19 cellular contexts compared by ENCODE assay signal in the genomic region with DNA sequence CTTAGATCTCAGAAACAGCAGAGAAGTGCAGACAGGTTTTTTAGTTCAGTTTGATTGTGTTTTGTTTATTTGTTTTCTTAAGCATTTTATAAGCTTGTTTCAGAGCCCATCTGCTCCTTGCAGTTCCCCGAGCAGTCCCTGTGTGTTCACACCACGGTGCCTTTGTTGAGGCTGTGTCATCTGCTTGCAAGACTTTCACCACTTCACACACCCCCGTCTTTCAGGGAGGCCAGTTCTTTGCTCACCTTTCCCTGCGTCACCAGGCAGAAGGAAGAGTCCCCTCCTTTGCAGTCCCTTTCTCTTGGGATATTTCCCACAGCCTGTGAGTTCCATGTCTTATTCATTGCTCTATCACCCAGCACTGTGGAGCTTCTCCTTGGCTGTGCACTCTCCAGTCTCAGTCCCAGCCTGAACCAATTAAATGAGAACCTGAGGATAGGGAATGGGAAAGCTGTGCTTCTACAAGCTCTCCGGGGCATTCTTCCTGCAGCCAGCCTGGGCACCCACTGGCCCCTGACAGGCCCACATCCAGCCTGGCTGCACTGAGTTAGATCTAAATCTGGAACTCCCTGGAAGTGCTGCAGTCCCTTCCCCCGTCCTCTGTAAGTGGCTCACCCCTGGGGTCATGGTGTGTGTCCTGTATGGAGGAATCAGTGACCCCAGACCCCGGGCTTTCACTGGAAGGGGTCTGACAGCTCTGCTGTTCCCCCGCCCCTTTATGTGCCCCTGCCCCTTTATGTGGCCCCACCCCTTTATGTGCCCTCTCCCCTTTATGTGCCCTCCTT. TPM values are rescaled to one million over a fixed set of nuclear protein-coding genes. Genes with fewer than 3 reads are reported as not detected.
DNase-seq lines count a peak whose midpoint lies in the region; ATAC-seq, FAIRE-seq and TF ChIP-seq lines count a peak whose summit lies in the region.
"Had no signal": no experiment of that assay in that cellular context is flagged by ENCODE, and none has a peak within 500 bp of the region (broad histone marks: within the 10 kb centered on the region; RNA-seq: fewer than 3 reads in every experiment).

No MANE protein-coding gene starts in this region.

- H3K4me3 Mint-ChIP-seq in CD4-positive, alpha-beta T cell = peak overlapping the region; percentile 0
- H3K4me3 Mint-ChIP-seq in central memory CD8-positive, alpha-beta T cell = peak overlapping the region; percentile 90
- H3K4me3 Mint-ChIP-seq in osteocyte (ENCODE audit: unreplicated experiment) = no peak overlapping the region

- H3K27ac ChIP-seq in CD4-positive, alpha-beta T cell (ENCODE audit: low read depth, low read length) = no peak overlapping the region
- H3K27ac ChIP-seq in KOPT-K1 (ENCODE audit: low read depth, low read length, poor library complexity, severe bottlenecking) (peak overlapping the region; percentile 37), small intestine (ENCODE audit: low read depth in 1 of 2, low read length in 1 of 2) (no peak overlapping the region), PC-9 (no peak overlapping the region)
- H3K27ac ChIP-seq: RWPE1, thoracic aorta had no signal

- H4K20me1 ChIP-seq in PC-9 (ENCODE audit: insufficient read depth) = no peaks in the 10 kb centered on the region

- peaks cover 8% of the 10 kb centered on the region for H3K36me3 Mint-ChIP-seq in CD4-positive, alpha-beta T cell (ENCODE audit: low read depth)
- peaks cover 21% of the 10 kb centered on the region for H3K36me3 Mint-ChIP-seq in central memory CD8-positive, alpha-beta T cell (ENCODE audit: insufficient read depth)
- peaks cover 8% of the 10 kb centered on the region for H3K36me3 Mint-ChIP-seq in osteocyte (ENCODE audit: unreplicated experiment)

- CTCF ChIA-PET in CD4-positive, alpha-beta T cell (lab: Charles Lee) = no interaction called here
- CTCF ChIA-PET in PC-9 (lab: Charles Lee) = no interaction called here

- no peak for FAIRE-seq in small intestine (lab: Jason Lieb, UNC)
- FAIRE-seq: keratinocyte had no signal

- no peaks in the 10 kb centered on the region for H3K9me3 Mint-ChIP-seq in CD4-positive, alpha-beta T cell
- H3K9me3 Mint-ChIP-seq in central memory CD8-positive, alpha-beta T cell = no peaks in the 10 kb centered on the region
- no peaks in the 10 kb centered on the region for H3K9me3 Mint-ChIP-seq in osteocyte (ENCODE audit: unreplicated experiment)

- no peaks in the 10 kb centered on the region for H3K9me2 ChIP-seq in PC-9 (ENCODE audit: insufficient read depth)

- DNase-seq in CD4-positive, alpha-beta T cell = no peak
- DNase-seq in central memory CD8-positive, alpha-beta T cell (ENCODE audit: low spot score in 2 of 2) = no peak
- DNase-seq in osteocyte (ENCODE audit: extremely low spot score, unreplicated experiment) (no peak), small intestine (no peak), PC-9 (no peak)
- DNase-seq: activated CD4-positive, alpha-beta T cell treated with anti-CD3 and anti-CD28 coated beads for 48 hours; aorta; COR-L47; hypothalamus; mammary epithelial cell; NCI-H1092 treated with DMSO at 0.1 percent for 48 hours; NCI-H2081 treated with DMSO at 0.1 percent for 48 hours; NCI-H510A; spleen had no signal

- H3K4me1 ChIP-seq in small intestine (ENCODE audit: control insufficient read depth in 2 of 2, insufficient read depth in 1 of 2, low read depth in 1 of 2, low read length in 1 of 2) (no peaks in the 10 kb centered on the region), PC-9 (replicated peaks; ENCODE audit: insufficient read depth) (peaks cover 14% of the 10 kb centered on the region)

- ATAC-seq in CD4-positive, alpha-beta T cell (ENCODE audit: poor library complexity) = no peak
- ATAC-seq in central memory CD8-positive, alpha-beta T cell (replicated peaks; ENCODE audit: extremely low read depth, poor library complexity, severe bottlenecking) = no peak
- no peak for ATAC-seq in HG02973 (IDR thresholded peaks at IDR 0.05; ENCODE audit: unreplicated experiment)

- no peak overlapping the region for H2AFZ ChIP-seq in PC-9

- peaks cover 5% of the 10 kb centered on the region; the same call in 1 of the 2 replicates for H3F3A ChIP-seq in PC-9 (ENCODE audit: insufficient read depth, low read depth)

- no peaks in the 10 kb centered on the region for H3K27me3 Mint-ChIP-seq in CD4-positive, alpha-beta T cell
- H3K27me3 Mint-ChIP-seq in central memory CD8-positive, alpha-beta T cell = no peaks in the 10 kb centered on the region
- no peaks in the 10 kb centered on the region for H3K27me3 Mint-ChIP-seq in osteocyte (ENCODE audit: unreplicated experiment)

- H3K9me3 ChIP-seq in CD4-positive, alpha-beta T cell (ENCODE audit: control insufficient read depth, low read length) = no peaks in the 10 kb centered on the region
- H3K9me3 ChIP-seq in KOPT-K1 (ENCODE audit: insufficient read depth, low read length, poor library complexity, severe bottlenecking) = no peaks in the 10 kb centered on the region
- H3K9me3 ChIP-seq in small intestine (ENCODE audit: control insufficient read depth, low read depth) = no peaks in the 10 kb centered on the region
- no peaks in the 10 kb centered on the region for H3K9me3 ChIP-seq in PC-9 (ENCODE audit: insufficient read depth, low read depth)
- H3K9me3 ChIP-seq: spleen, thoracic aorta had no signal

- H3K4me2 ChIP-seq in PC-9 = no peak overlapping the region

- no peaks in the 10 kb centered on the region for H3K27me3 ChIP-seq in CD4-positive, alpha-beta T cell (ENCODE audit: control insufficient read depth, insufficient read depth, low read length)
- H3K27me3 ChIP-seq in small intestine (ENCODE audit: control insufficient read depth in 2 of 2, insufficient read depth in 2 of 2, low read length in 2 of 2) (no peaks in the 10 kb centered on the region), PC-9 (ENCODE audit: insufficient read depth, low read depth) (no peaks in the 10 kb centered on the region)
- H3K27me3 ChIP-seq: spleen had no signal

- 70 to 84% (median 76%) methylated on average over 8 of the region's 8 CpGs for WGBS in small intestine, 3 donors

- POLR2A ChIA-PET in CD4-positive, alpha-beta T cell (lab: Charles Lee) = no interaction called here
- POLR2A ChIA-PET in PC-9 (lab: Charles Lee; ENCODE audit: unreplicated experiment) = no interaction called here

- no peaks in the 10 kb centered on the region; the same call in 1 of the 2 replicates for H3K36me3 ChIP-seq in KOPT-K1 (ENCODE audit: insufficient read depth, low read length)
- H3K36me3 ChIP-seq in small intestine (ENCODE audit: control insufficient read depth in 2 of 2, insufficient read depth in 2 of 2, low read length in 2 of 2) = no peaks in the 10 kb centered on the region
- no peaks in the 10 kb centered on the region for H3K36me3 ChIP-seq in PC-9 (ENCODE audit: low read depth)
- H3K36me3 ChIP-seq: spleen, thoracic aorta had no signal

- H3K79me2 ChIP-seq in PC-9 (ENCODE audit: low read depth) = no peaks in the 10 kb centered on the region

- no peak overlapping the region for H3K4me3 ChIP-seq in small intestine (ENCODE audit: low read depth in 1 of 2, low read length in 2 of 2)
- no peak overlapping the region for H3K4me3 ChIP-seq in PC-9
- H3K4me3 ChIP-seq: spleen, thoracic aorta had no signal

- intact Hi-C loops in CD4-positive, alpha-beta T cell (cut with DNase I, micrococcal nuclease) = no loop called here
- intact Hi-C loops in PC-9 (cut with micrococcal nuclease; ENCODE audit: unreplicated experiment) = no loop called here

- no peak overlapping the region for H3K27ac Mint-ChIP-seq in CD4-positive, alpha-beta T cell
- peak overlapping the region; percentile 87 for H3K27ac Mint-ChIP-seq in central memory CD8-positive, alpha-beta T cell (ENCODE audit: low read depth)
- H3K27ac Mint-ChIP-seq in osteocyte (ENCODE audit: unreplicated experiment) = peak overlapping the region; percentile 23

- no TSS peak for BruUV-seq in PC-9 (replicated peaks; lab: Mats Ljungman, UMichigan)

- no peak for TF ChIP-seq CTCF in CD4-positive, alpha-beta T cell (IDR thresholded peaks at IDR 0.05)
- TF ChIP-seq CTCF in osteocyte (IDR thresholded peaks at IDR 0.05) (no peak), PC-9 (conservative IDR thresholded peaks at IDR 0.05) (no peak)

- H3K4me1 Mint-ChIP-seq in CD4-positive, alpha-beta T cell (ENCODE audit: low read depth) = peaks cover 53% of the 10 kb centered on the region
- H3K4me1 Mint-ChIP-seq in central memory CD8-positive, alpha-beta T cell = peaks cover 88% of the 10 kb centered on the region
- peaks cover 65% of the 10 kb centered on the region for H3K4me1 Mint-ChIP-seq in osteocyte (ENCODE audit: unreplicated experiment)

RNA-seq across cellular contexts. Expression of gene MVB12B, which starts 5.5 kb away (rescaled TPM):
- total RNA-seq in CD4-positive, alpha-beta T cell = 10 to 100 TPM; 14.3 to 15.3 TPM
- total RNA-seq in osteocyte (18.7 and 20.2 TPM in 2 replicates), PC-9 (2021) (6.7 and 8.8 TPM in 2 replicates)
- polyA plus RNA-seq in small intestine = 1 to 10 TPM; 1.6 to 4.3 (median 4.1) TPM
